In genomic region chr10:46720386-46720785, GRCh38 we compare ENCODE assay signal across 7 cellular contexts.
DNase-seq lines count a peak whose midpoint lies in the region; FAIRE-seq and TF ChIP-seq lines count a peak whose summit lies in the region.
"Not testable (repeated sequence)": the region's sequence is repeated elsewhere in the genome, so short reads cannot be mapped to it uniquely, and the experiment has no call there.

No MANE protein-coding gene starts in this region.

- H3K27ac ChIP-seq in PC-9; kidney (ENCODE audit: low read depth in 2 of 2, low read length in 2 of 2): not testable (repeated sequence)

- CTCF ChIA-PET in PC-9 (lab: Charles Lee): not testable (repeated sequence)

- H3F3A ChIP-seq in PC-9 (ENCODE audit: insufficient read depth, low read depth): not testable (repeated sequence)

- POLR2A ChIA-PET in PC-9 (lab: Charles Lee; ENCODE audit: unreplicated experiment): not testable (repeated sequence)

- H3K4me1 ChIP-seq in PC-9 (replicated peaks; ENCODE audit: insufficient read depth); kidney (ENCODE audit: control insufficient read depth in 1 of 2, insufficient read depth in 1 of 2, low read depth in 1 of 2, low read length in 2 of 2): not testable (repeated sequence)

- H3K4me2 ChIP-seq in PC-9: not testable (repeated sequence)

- not testable (repeated sequence) for H3K4me3 ChIP-seq in PC-9; epithelial cell of esophagus (ENCODE audit: low read length); kidney (ENCODE audit: low read length in 2 of 2)

- H3K27me3 ChIP-seq in PC-9 (ENCODE audit: insufficient read depth, low read depth): not testable (repeated sequence)

- H3K9me3 ChIP-seq in PC-9 (ENCODE audit: insufficient read depth, low read depth); kidney (ENCODE audit: control insufficient read depth in 1 of 2, low read length in 2 of 2): not testable (repeated sequence)

- not testable (repeated sequence) for H3K9ac ChIP-seq in kidney (ENCODE audit: low read length in 2 of 2)

- not testable (repeated sequence) for H3K79me2 ChIP-seq in PC-9 (ENCODE audit: low read depth)

- not testable (repeated sequence) for H4K20me1 ChIP-seq in PC-9 (ENCODE audit: insufficient read depth)

- TF ChIP-seq CTCF in PC-9 (conservative IDR thresholded peaks at IDR 0.05) (peak; percentile 49), epithelial cell of esophagus (IDR thresholded peaks at IDR 0.05; ENCODE audit: insufficient read depth, low read depth, low read length, missing control alignments) (peak; percentile 36), kidney (IDR thresholded peaks at IDR 0.05; ENCODE audit: borderline replicate concordance, extremely low read depth, insufficient read depth) (peak; percentile 24)

- BruUV-seq in PC-9 (replicated peaks; lab: Mats Ljungman, UMichigan): not testable (repeated sequence)

- FAIRE-seq in kidney (lab: Jason Lieb, UNC): not testable (repeated sequence)

- DNase-seq in EH (ENCODE audit: low read depth): peak; percentile 27
- peak; percentile 16 for DNase-seq in M059J (ENCODE audit: low read depth)
- peak; percentile 20 to 28 for DNase-seq in PC-9
- DNase-seq in amniotic epithelial cell (ENCODE audit: low read depth): peak; percentile 76
- DNase-seq in epithelial cell of esophagus (ENCODE audit: low read depth): peak; percentile 45
- not testable (repeated sequence) for DNase-seq in kidney
- peak; percentile 4 for DNase-seq in non-pigmented ciliary epithelial cell (ENCODE audit: low read depth)

- H2AFZ ChIP-seq in PC-9: not testable (repeated sequence)

- not testable (repeated sequence) for H3K9me2 ChIP-seq in PC-9 (ENCODE audit: insufficient read depth)

- H3K36me3 ChIP-seq in PC-9 (ENCODE audit: low read depth); kidney (ENCODE audit: control insufficient read depth in 1 of 2, insufficient read depth in 2 of 2, low read length in 2 of 2): not testable (repeated sequence)

- intact Hi-C loops in PC-9 (cut with micrococcal nuclease; ENCODE audit: unreplicated experiment); kidney (cut with DNase I): not testable (repeated sequence)
